Comparison of ENCODE assay signal across 14 cellular contexts in genomic region chr19:17557461-17557860, GRCh38. TPM values are rescaled to one million over a fixed set of nuclear protein-coding genes. Genes with fewer than 3 reads are reported as not detected.
DNase-seq lines count a peak whose midpoint lies in the region; ATAC-seq and TF ChIP-seq lines count a peak whose summit lies in the region.
"Had no signal": no experiment of that assay in that cellular context is flagged by ENCODE, and none has a peak within 500 bp of the region (broad histone marks: within the 10 kb centered on the region; RNA-seq: fewer than 3 reads in every experiment).

No MANE protein-coding gene starts in this region.

- H3K36me3 Mint-ChIP-seq in activated T-helper 1 cell treated with anti-CD3 and anti-CD28 coated beads, Interleukin-12 subunit alpha, Interleukin-12 subunit beta, Interleukin-2, Interleukin-4 antibody, amounts not matched to agents 30 ng/mL and 10 ng/mL and 1 ng/mL, durations not matched to agents 14 hours and 24 hours and 36 hours (ENCODE audit: low read depth): peaks cover 17% of the 10 kb centered on the region

- peak overlapping the region; percentile 86 for H3K4me3 Mint-ChIP-seq in activated T-helper 1 cell treated with anti-CD3 and anti-CD28 coated beads, Interleukin-12 subunit alpha, Interleukin-12 subunit beta, Interleukin-2, Interleukin-4 antibody, amounts not matched to agents 30 ng/mL and 10 ng/mL and 1 ng/mL, durations not matched to agents 14 hours and 24 hours and 36 hours

- no peak for ATAC-seq in left lung
- no peak for ATAC-seq in GM18907 (IDR thresholded peaks at IDR 0.05; ENCODE audit: unreplicated experiment)
- ATAC-seq: foreskin keratinocyte had no signal

- no peaks in the 10 kb centered on the region for H3K27me3 Mint-ChIP-seq in activated T-helper 1 cell treated with anti-CD3 and anti-CD28 coated beads, Interleukin-12 subunit alpha, Interleukin-12 subunit beta, Interleukin-2, Interleukin-4 antibody, amounts not matched to agents 30 ng/mL and 10 ng/mL and 1 ng/mL, durations not matched to agents 14 hours and 24 hours and 36 hours (ENCODE audit: insufficient read depth)

- peaks cover 8 to 76% of the 10 kb centered on the region in 2 donors for H3K4me1 ChIP-seq in left lung

- H3K9me3 Mint-ChIP-seq in activated T-helper 1 cell treated with anti-CD3 and anti-CD28 coated beads, Interleukin-12 subunit alpha, Interleukin-12 subunit beta, Interleukin-2, Interleukin-4 antibody, amounts not matched to agents 30 ng/mL and 10 ng/mL and 1 ng/mL, durations not matched to agents 14 hours and 24 hours and 36 hours: no peaks in the 10 kb centered on the region

- H3K36me3 ChIP-seq in left lung: peaks cover 0 to 47% of the 10 kb centered on the region in 2 donors

- TF ChIP-seq CTCF in left lung (IDR thresholded peaks at IDR 0.05): no peak

- peak overlapping the region in 1 of 2 donors; percentile 91 for H3K27ac ChIP-seq in left lung
- H3K27ac ChIP-seq: foreskin keratinocyte, tibial artery had no signal

- no peak overlapping the region for H3K27ac Mint-ChIP-seq in activated T-helper 1 cell treated with anti-CD3 and anti-CD28 coated beads, Interleukin-12 subunit alpha, Interleukin-12 subunit beta, Interleukin-2, Interleukin-4 antibody, amounts not matched to agents 30 ng/mL and 10 ng/mL and 1 ng/mL, durations not matched to agents 14 hours and 24 hours and 36 hours

- intact Hi-C loops in activated T-helper 1 cell treated with anti-CD3 and anti-CD28 coated beads, Interleukin-12 subunit alpha, Interleukin-12 subunit beta, Interleukin-2, Interleukin-4 antibody, amounts not matched to agents 30 ng/mL and 10 ng/mL and 1 ng/mL, durations not matched to agents 14 hours and 24 hours and 36 hours (cut with micrococcal nuclease): loop anchor here (5.0 to 10.0 kb wide), 3 partner anchors 85 to 253 kb away; partner anchors contain the start of genes ABHD8, DDA1, MRPL34 and SLC27A1
- intact Hi-C loops in left lung (cut with DNase I): no loop called here

- no peaks in the 10 kb centered on the region for H3K27me3 ChIP-seq in left lung
- H3K27me3 ChIP-seq: foreskin keratinocyte, MG63, tibial artery had no signal

- H3K9me3 ChIP-seq in left lung: no peaks in the 10 kb centered on the region
- H3K9me3 ChIP-seq: MG63, tibial artery had no signal

- peak overlapping the region in 1 of 2 donors; percentile 99 for H3K4me3 ChIP-seq in left lung

- peaks cover 15% of the 10 kb centered on the region for H3K4me1 Mint-ChIP-seq in activated T-helper 1 cell treated with anti-CD3 and anti-CD28 coated beads, Interleukin-12 subunit alpha, Interleukin-12 subunit beta, Interleukin-2, Interleukin-4 antibody, amounts not matched to agents 30 ng/mL and 10 ng/mL and 1 ng/mL, durations not matched to agents 14 hours and 24 hours and 36 hours (ENCODE audit: low read depth)

- DNase-seq in CD1c-positive myeloid dendritic cell (ENCODE audit: extremely low spot score) (peak; percentile 78), Kasumi-1 (lab: John Stamatoyannopoulos, UW) (peak; percentile 58 to 65), left lung (peak; percentile 67 to 81), NCI-H1105 (lab: John Stamatoyannopoulos, UW) (no peak), NCI-H345 treated with DMSO at 0.1 percent for 48 hours (lab: John Stamatoyannopoulos, UW; ENCODE audit: unreplicated experiment) (no peak)
- no peak for DNase-seq in activated T-helper 1 cell treated with anti-CD3 and anti-CD28 coated beads, Interleukin-12 subunit alpha, Interleukin-12 subunit beta, Interleukin-2, Interleukin-4 antibody, amounts not matched to agents 30 ng/mL and 10 ng/mL and 1 ng/mL, durations not matched to agents 14 hours and 24 hours and 36 hours (ENCODE audit: low spot score)
- no peak for DNase-seq in stimulated activated naive CD4-positive, alpha-beta T cell (lab: John Stamatoyannopoulos, UW)
- DNase-seq: activated CD4-positive, alpha-beta T cell treated with anti-CD3 and anti-CD28 coated beads for 1 hour; dermis blood vessel endothelial cell; foreskin keratinocyte; MG63; NCI-H345 had no signal

RNA-seq across cellular contexts. Expression of gene COLGALT1, which starts 2.0 kb away (rescaled TPM):
- 115 and 117 TPM in 2 replicates for total RNA-seq in activated T-helper 1 cell treated with anti-CD3 and anti-CD28 coated beads, Interleukin-12 subunit alpha, Interleukin-12 subunit beta, Interleukin-2, Interleukin-4 antibody, amounts not matched to agents 30 ng/mL and 10 ng/mL and 1 ng/mL, durations not matched to agents 14 hours and 24 hours and 36 hours
- total RNA-seq in left lung: 100 to 1,000 TPM; 107 to 170 TPM

RNA-seq across cellular contexts. Expression of gene PGLS, which starts 46.0 kb away (rescaled TPM):
- total RNA-seq in activated T-helper 1 cell treated with anti-CD3 and anti-CD28 coated beads, Interleukin-12 subunit alpha, Interleukin-12 subunit beta, Interleukin-2, Interleukin-4 antibody, amounts not matched to agents 30 ng/mL and 10 ng/mL and 1 ng/mL, durations not matched to agents 14 hours and 24 hours and 36 hours: 58.9 and 61.3 TPM in 2 replicates
- total RNA-seq in left lung: 10 to 100 TPM; 78.2 to 85.4 TPM

Comparison
In these comparisons a context has a peak if more than half of its experiments do, and no peak if none do; other contexts are left out.
1. DNase-seq: peak in CD1c-positive myeloid dendritic cell (single experiment), Kasumi-1 (2 of 2) and left lung (2 of 2); none in activated T-helper 1 cell treated with anti-CD3 and anti-CD28 coated beads, Interleukin-12 subunit alpha, Interleukin-12 subunit beta, Interleukin-2, Interleukin-4 antibody, amounts not matched to agents 30 ng/mL and 10 ng/mL and 1 ng/mL, durations not matched to agents 14 hours and 24 hours and 36 hours (single experiment), NCI-H1105 (single experiment), NCI-H345 treated with DMSO at 0.1 percent for 48 hours (single experiment) and stimulated activated naive CD4-positive, alpha-beta T cell (0 of 6).